In genomic region chr5:148826082-148826971, GRCh38 we compare ENCODE assay signal across 8 cellular contexts. TPM values are rescaled to one million over a fixed set of nuclear protein-coding genes. Genes with fewer than 3 reads are reported as not detected.
DNase-seq lines count a peak whose midpoint lies in the region; ATAC-seq and TF ChIP-seq lines count a peak whose summit lies in the region.

Gene ADRB2 (plus strand): TSS chr5:148826611. CDS start chr5:148826832, 221 bp downstream.

- H3K36me3 ChIP-seq in A673 (ENCODE audit: insufficient read depth, low read length, poor library complexity, severe bottlenecking): no peaks in the 10 kb centered on the region

- DNase-seq in A673 (ENCODE audit: low spot score): peak; percentile 87
- DNase-seq in NCI-H510A treated with DMSO at 0.1 percent for 48 hours (lab: John Stamatoyannopoulos, UW): peak; percentile 88
- DNase-seq in activated CD8-positive, alpha-beta memory T cell treated with anti-CD3 and anti-CD28 coated beads for 1 hour (ENCODE audit: extremely low read depth in 1 of 2, low read depth in 1 of 2): peak; percentile 66 to 76
- DNase-seq in effector CD4-positive, alpha-beta T cell: peak; percentile 82
- DNase-seq in lung microvascular endothelial cell (ENCODE audit: low read depth in 2 of 2): peak; percentile 96 to 97
- DNase-seq in stimulated activated CD4-positive, alpha-beta T cell treated with anti-CD3 and anti-CD28 coated beads, TNF-alpha, amount 100 ng/mL, for 4 hours (ENCODE audit: low read depth in 3 of 3): peak; percentile 62 to 75 (median 74)

- ATAC-seq in GM18907 (IDR thresholded peaks at IDR 0.05; ENCODE audit: unreplicated experiment) (peak; percentile 97), HG03135 (IDR thresholded peaks at IDR 0.05; ENCODE audit: unreplicated experiment) (peak; percentile 98)

- peak within 1 kb of the TSS; percentile 41 for H3K4me3 ChIP-seq in A673 (ENCODE audit: low read depth, low read length, poor library complexity, severe bottlenecking)

- POLR2A ChIA-PET in A673 (lab: Charles Lee; ENCODE audit: low non-redundant PET): no interaction called here

- no TSS peak for BruUV-seq in A673 (replicated peaks; lab: Mats Ljungman, UMichigan)

- H3K27me3 ChIP-seq in A673 (replicated peaks; ENCODE audit: insufficient read depth, low read depth, low read length, poor library complexity): peaks cover 57% of the 10 kb centered on the region

- H3K9me3 ChIP-seq in A673 (ENCODE audit: low read depth, low read length, poor library complexity, severe bottlenecking): no peaks in the 10 kb centered on the region

- intact Hi-C loops in A673 (cut with micrococcal nuclease; ENCODE audit: unreplicated experiment): loop anchor here (10.0 kb wide), 2 partner anchors 168 to 288 kb away; no protein-coding TSS in a partner anchor

- H3K27ac ChIP-seq in A673 (ENCODE audit: low read depth, low read length, poor library complexity, severe bottlenecking): no peak within 1 kb of the TSS

- TF ChIP-seq CTCF in A673 (conservative IDR thresholded peaks at IDR 0.05; ENCODE audit: low read depth, low read length): no peak

- CTCF ChIA-PET in A673 (lab: Charles Lee): no interaction called here

- H3K4me1 ChIP-seq in A673 (ENCODE audit: insufficient read depth, low read length, poor library complexity, severe bottlenecking): peaks cover 4% of the 10 kb centered on the region

RNA-seq across cellular contexts. Expression of gene ADRB2, which starts in this region (rescaled TPM):
- total RNA-seq in A673 (2021) (not detected in 2 replicates), lung microvascular endothelial cell (5.7 and 9.5 TPM in 2 replicates)

Comparison
In these comparisons a context has a peak if more than half of its experiments do, and no peak if none do; other contexts are left out.
1. Peak in DNase-seq and H3K4me3 ChIP-seq in A673; RNA of the gene not detected or under 1 TPM.